ENCODE assay signal across 1 cellular context in genomic region chr22:37557321-37558001, GRCh38.
TF ChIP-seq lines count a peak whose summit lies in the region.

No MANE protein-coding gene starts in this region.

TF ChIP-seq in K562, 482 proteins besides CTCF, POLR2A, EP300 and RAD21:
- TF ChIP-seq ZKSCAN8 (CRISPR knock-in tag; IDR thresholded peaks at IDR 0.05) (peak; percentile 58; the same call in 1 of the 2 replicates), CBFA2T3 (IDR thresholded peaks at IDR 0.05) (no peak), ZNF583 (CRISPR knock-in tag; IDR thresholded peaks at IDR 0.05) (no peak), RBM25 (IDR thresholded peaks at IDR 0.05; ENCODE audit: low read depth, low read length, severe bottlenecking) (peak; percentile 52), POLR2G (IDR thresholded peaks at IDR 0.05; ENCODE audit: low read depth, low read length) (no peak), KDM1A (IDR thresholded peaks at IDR 0.05) (peak; percentile 15 to 28; a peak in 1 of 4 replicates)
